ENCODE assay signal across 14 cellular contexts in genomic region chr5:113081881-113082546, GRCh38.
DNase-seq lines count a peak whose midpoint lies in the region; ATAC-seq and TF ChIP-seq lines count a peak whose summit lies in the region.
"Had no signal": no experiment of that assay in that cellular context is flagged by ENCODE, and none has a peak within 500 bp of the region (broad histone marks: within the 10 kb centered on the region; RNA-seq: fewer than 3 reads in every experiment).

No MANE protein-coding gene starts in this region.

- H3K9me3 Mint-ChIP-seq in CD8-positive, alpha-beta memory T cell, result peaks cover 0 to 8% (median 0%) of the 10 kb centered on the region in 5 donors
- H3K9me3 Mint-ChIP-seq: activated B cell treated with CpG ODN at 0.5 μM for 24 hours had no signal

- no peaks in the 10 kb centered on the region for H3K36me3 ChIP-seq in osteoblast (ENCODE audit: insufficient read depth, low read length)
- no peaks in the 10 kb centered on the region for H3K36me3 ChIP-seq in CD8-positive, alpha-beta memory T cell (ENCODE audit: insufficient read depth, low read length)

- H3K79me2 ChIP-seq in osteoblast (ENCODE audit: insufficient read depth, low read length), result no peaks in the 10 kb centered on the region

- peak overlapping the region; percentile 71 for H3K4me2 ChIP-seq in osteoblast (ENCODE audit: insufficient read depth, low read length)

- no peaks in the 10 kb centered on the region for H3K27me3 ChIP-seq in osteoblast (ENCODE audit: insufficient read depth, low read length)
- H3K27me3 ChIP-seq in CD8-positive, alpha-beta memory T cell (ENCODE audit: insufficient read depth, low read length, poor library complexity, severe bottlenecking), result no peaks in the 10 kb centered on the region
- H3K27me3 ChIP-seq: heart left ventricle had no signal

- POLR2A ChIA-PET in RWPE1 (lab: Yijun Ruan, JAX; ENCODE audit: low non-redundant PET), result no interaction called here
- POLR2A ChIA-PET in CD8-positive, alpha-beta memory T cell (lab: Charles Lee), result no interaction called here

- H3K27me3 Mint-ChIP-seq in CD8-positive, alpha-beta memory T cell, result no peaks in the 10 kb centered on the region

- DNase-seq in ELR (ENCODE audit: low read depth) (peak; percentile 63), RWPE1 (ENCODE audit: low spot score) (peak; percentile 54), fibroblast of mammary gland (ENCODE audit: low read depth) (peak; percentile 90), osteoblast (ENCODE audit: insufficient read length, low spot score, missing footprints) (peak; percentile 94), NCI-H1092 treated with DMSO at 0.1 percent for 48 hours (lab: John Stamatoyannopoulos, UW) (no peak)
- DNase-seq in CD8-positive, alpha-beta memory T cell, result no peak
- no peak for DNase-seq in stimulated activated naive CD4-positive, alpha-beta T cell treated with Interleukin-2 at 50 U/mL for 16 hours (lab: John Stamatoyannopoulos, UW)
- DNase-seq: activated B cell treated with CpG ODN at 0.5 μM for 24 hours; heart left ventricle; stimulated activated naive CD4-positive, alpha-beta T cell had no signal

- H3K27ac ChIP-seq in RWPE1, result peak overlapping the region; percentile 22
- H3K27ac ChIP-seq in osteoblast (ENCODE audit: low read depth, low read length), result peak overlapping the region; percentile 91
- H3K27ac ChIP-seq in CD8-positive, alpha-beta memory T cell (ENCODE audit: low read depth, low read length), result no peak overlapping the region

- no peaks in the 10 kb centered on the region for H3K4me1 Mint-ChIP-seq in CD8-positive, alpha-beta memory T cell
- H3K4me1 Mint-ChIP-seq: activated B cell treated with CpG ODN at 0.5 μM for 24 hours had no signal

- peaks cover 28% of the 10 kb centered on the region for H3K4me1 ChIP-seq in osteoblast (ENCODE audit: insufficient read depth, low read length)
- H3K4me1 ChIP-seq in CD8-positive, alpha-beta memory T cell (ENCODE audit: insufficient read depth, low read length), result no peaks in the 10 kb centered on the region
- H3K4me1 ChIP-seq: Caco-2 had no signal

- no peaks in the 10 kb centered on the region for H4K20me1 ChIP-seq in osteoblast (ENCODE audit: insufficient read depth, low read length)

- H3K4me3 Mint-ChIP-seq in CD8-positive, alpha-beta memory T cell, result no peak overlapping the region
- H3K4me3 Mint-ChIP-seq: activated B cell treated with CpG ODN at 0.5 μM for 24 hours; activated T-helper 1 cell treated with anti-CD3 and anti-CD28 coated beads, Interleukin-12 subunit alpha, Interleukin-12 subunit beta, Interleukin-2, Interleukin-4 antibody, amounts not matched to agents 30 ng/mL and 10 ng/mL and 1 ng/mL, durations not matched to agents 14 hours and 24 hours and 36 hours had no signal

- no peak for ATAC-seq in GM21786 (IDR thresholded peaks at IDR 0.05; ENCODE audit: unreplicated experiment)
- ATAC-seq: Panc1 had no signal

- TF ChIP-seq CTCF in RWPE1 (conservative IDR thresholded peaks at IDR 0.05; ENCODE audit: low read depth) (no peak), fibroblast of mammary gland (conservative IDR thresholded peaks at IDR 0.05; ENCODE audit: control insufficient read depth, insufficient read depth, low read depth, low read length) (no peak), osteoblast (IDR thresholded peaks at IDR 0.05; ENCODE audit: extremely low read depth, low read depth, low read length) (no peak)

- CTCF ChIA-PET in RWPE1 (lab: Yijun Ruan, JAX), result interaction anchor here (0.6 kb wide), 1 partner anchor 11 kb away, joined by 3 read pairs; no protein-coding TSS in a partner anchor
- CTCF ChIA-PET in CD8-positive, alpha-beta memory T cell (lab: Charles Lee), result interaction anchor here (1.6 kb wide), 1 partner anchor 86 kb away, joined by 6 read pairs; no protein-coding TSS in a partner anchor

- no peaks in the 10 kb centered on the region for H3K9me3 ChIP-seq in osteoblast (ENCODE audit: low read depth, low read length)
- H3K9me3 ChIP-seq in CD8-positive, alpha-beta memory T cell (ENCODE audit: low read length), result no peaks in the 10 kb centered on the region
- H3K9me3 ChIP-seq: Caco-2, heart left ventricle had no signal

- peaks cover 15 to 41% (median 37%) of the 10 kb centered on the region in 3 donors for H3K36me3 Mint-ChIP-seq in CD8-positive, alpha-beta memory T cell

- peak overlapping the region; percentile 75 for H2AFZ ChIP-seq in osteoblast (ENCODE audit: low read length)

- no peak overlapping the region for H3K4me3 ChIP-seq in fibroblast of mammary gland (ENCODE audit: control insufficient read depth, low read depth, low read length)
- peak overlapping the region; percentile 34 for H3K4me3 ChIP-seq in osteoblast (ENCODE audit: insufficient read depth, low read length)
- no peak overlapping the region for H3K4me3 ChIP-seq in CD8-positive, alpha-beta memory T cell (ENCODE audit: low read length)
- H3K4me3 ChIP-seq: heart left ventricle had no signal

- peak overlapping the region in 1 of 8 donors; percentile 34 for H3K27ac Mint-ChIP-seq in CD8-positive, alpha-beta memory T cell
- H3K27ac Mint-ChIP-seq: activated B cell treated with CpG ODN at 0.5 μM for 24 hours; activated T-helper 1 cell treated with anti-CD3 and anti-CD28 coated beads, Interleukin-12 subunit alpha, Interleukin-12 subunit beta, Interleukin-2, Interleukin-4 antibody, amounts not matched to agents 30 ng/mL and 10 ng/mL and 1 ng/mL, durations not matched to agents 14 hours and 24 hours and 36 hours had no signal

Comparison
In these comparisons a context has a peak if more than half of its experiments do, and no peak if none do; other contexts are left out.
1. DNase-seq: peak in ELR (single experiment), RWPE1 (single experiment), fibroblast of mammary gland (single experiment) and osteoblast (single experiment); none in CD8-positive, alpha-beta memory T cell (0 of 5), NCI-H1092 treated with DMSO at 0.1 percent for 48 hours (single experiment) and stimulated activated naive CD4-positive, alpha-beta T cell treated with Interleukin-2 at 50 U/mL for 16 hours (single experiment).